14 cellular contexts compared by ENCODE assay signal in genomic region chr12:31361730-31362114, GRCh38. TPM values are rescaled to one million over a fixed set of nuclear protein-coding genes. Genes with fewer than 3 reads are reported as not detected.
DNase-seq lines count a peak whose midpoint lies in the region; ATAC-seq and TF ChIP-seq lines count a peak whose summit lies in the region.
"Had no signal": no experiment of that assay in that cellular context is flagged by ENCODE, and none has a peak within 500 bp of the region (broad histone marks: within the 10 kb centered on the region; RNA-seq: fewer than 3 reads in every experiment).

No MANE protein-coding gene starts in this region.

- H3K27me3 ChIP-seq in OCI-LY1 (ENCODE audit: insufficient read depth, low read length) (no peaks in the 10 kb centered on the region), iPS-18a (ENCODE audit: control insufficient read depth, insufficient read depth, low read length) (no peaks in the 10 kb centered on the region), neural progenitor cell (no peaks in the 10 kb centered on the region), trophoblast cell (ENCODE audit: insufficient read depth, low read length) (no peaks in the 10 kb centered on the region)
- H3K27me3 ChIP-seq: left lung, upper lobe of left lung had no signal

- TF ChIP-seq CTCF in HEK293 (tag by site-specific recombination; IDR thresholded peaks at IDR 0.05) (no peak), OCI-LY1 (IDR thresholded peaks at IDR 0.05; ENCODE audit: low read length) (no peak), neural progenitor cell (IDR thresholded peaks at IDR 0.05) (no peak)

- H3K18ac ChIP-seq in trophoblast cell (ENCODE audit: low read length), result no peak overlapping the region

- no peak overlapping the region for H2BK5ac ChIP-seq in trophoblast cell (ENCODE audit: low read depth, low read length, poor library complexity)

- H3K4ac ChIP-seq in trophoblast cell (ENCODE audit: low read depth, low read length), result no peak overlapping the region

- no peak overlapping the region for H3K14ac ChIP-seq in trophoblast cell (ENCODE audit: low read length)

- peak overlapping the region; percentile 81 for H3K4me3 Mint-ChIP-seq in neural progenitor cell

- H3K4me3 ChIP-seq in HEK293 (ENCODE audit: low read depth, low read length) (no peak overlapping the region), OCI-LY1 (ENCODE audit: low read depth, low read length, poor library complexity, severe bottlenecking) (no peak overlapping the region), iPS-18a (ENCODE audit: low read length) (peak overlapping the region; percentile 42), neural progenitor cell (peak overlapping the region; percentile 22), trophoblast cell (ENCODE audit: low read depth, low read length) (no peak overlapping the region)
- H3K4me3 ChIP-seq: left lung, upper lobe of left lung had no signal

- H3K4me1 ChIP-seq in HEK293 (ENCODE audit: control insufficient read depth, insufficient read depth, low read length) (peaks cover 6% of the 10 kb centered on the region; the same call in 1 of the 2 replicates), OCI-LY1 (ENCODE audit: insufficient read depth, low read length, severe bottlenecking) (peaks cover 27% of the 10 kb centered on the region), iPS-18a (ENCODE audit: control insufficient read depth, low read depth, low read length) (peaks cover 20% of the 10 kb centered on the region), neural progenitor cell (peaks cover 36% of the 10 kb centered on the region), trophoblast cell (ENCODE audit: control insufficient read depth in 1 of 2, insufficient read depth in 2 of 2, low read length in 2 of 2) (peaks cover 13 to 14% of the 10 kb centered on the region in 2 experiments)

- no peak overlapping the region for H2BK120ac ChIP-seq in trophoblast cell (ENCODE audit: insufficient read depth, low read length, poor library complexity)

- H3K27ac ChIP-seq in HEK293 (ENCODE audit: extremely low read depth, low read depth, low read length) (no peak overlapping the region), OCI-LY1 (ENCODE audit: low read depth, low read length, poor library complexity, severe bottlenecking) (peak overlapping the region; percentile 78), iPS-18a (ENCODE audit: low read length) (peak overlapping the region; percentile 86), neural progenitor cell (peak overlapping the region; percentile 89), trophoblast cell (ENCODE audit: low read depth, low read length) (no peak overlapping the region)
- H3K27ac ChIP-seq: left lung, upper lobe of left lung, VCaP had no signal

- H3K79me2 ChIP-seq in OCI-LY1 (ENCODE audit: insufficient read depth, low read length) (no peaks in the 10 kb centered on the region), neural progenitor cell (ENCODE audit: low read depth) (peaks cover 28% of the 10 kb centered on the region), trophoblast cell (ENCODE audit: control insufficient read depth, insufficient read depth, low read length, poor library complexity) (no peaks in the 10 kb centered on the region)

- H2AFZ ChIP-seq in OCI-LY1 (ENCODE audit: low read length), result no peak overlapping the region
- H2AFZ ChIP-seq in neural progenitor cell (replicated peaks), result peak overlapping the region; percentile 6
- H2AFZ ChIP-seq in trophoblast cell (ENCODE audit: insufficient read depth, low read length, poor library complexity), result no peak overlapping the region

- H4K91ac ChIP-seq in trophoblast cell (ENCODE audit: low read depth, low read length), result no peak overlapping the region

- no peaks in the 10 kb centered on the region for H3K36me3 ChIP-seq in HEK293 (ENCODE audit: control insufficient read depth in 2 of 2, insufficient read depth in 1 of 2, low read length in 2 of 2)
- no peaks in the 10 kb centered on the region for H3K36me3 ChIP-seq in OCI-LY1 (ENCODE audit: insufficient read depth, low read length)
- H3K36me3 ChIP-seq in iPS-18a (ENCODE audit: control insufficient read depth, low read depth, low read length), result no peaks in the 10 kb centered on the region
- no peaks in the 10 kb centered on the region for H3K36me3 ChIP-seq in neural progenitor cell
- no peaks in the 10 kb centered on the region for H3K36me3 ChIP-seq in trophoblast cell (ENCODE audit: control insufficient read depth in 1 of 2, insufficient read depth in 2 of 2, low read length in 2 of 2)
- H3K36me3 ChIP-seq: left lung, upper lobe of left lung had no signal

- H3K9ac ChIP-seq in OCI-LY1 (ENCODE audit: low read length) (no peak overlapping the region), iPS-18a (ENCODE audit: low read length) (peak overlapping the region; percentile 69), neural progenitor cell (no peak overlapping the region), trophoblast cell (ENCODE audit: low read length) (no peak overlapping the region)

- H3K27ac Mint-ChIP-seq in neural progenitor cell, result peak overlapping the region; percentile 99

- H4K20me1 ChIP-seq in OCI-LY1 (ENCODE audit: insufficient read depth, low read length) (no peaks in the 10 kb centered on the region), neural progenitor cell (ENCODE audit: low read depth) (no peaks in the 10 kb centered on the region)

- H3K4me2 ChIP-seq in OCI-LY1 (ENCODE audit: low read length), result peak overlapping the region; percentile 55; the same call in 1 of the 2 replicates
- peak overlapping the region; percentile 73 for H3K4me2 ChIP-seq in neural progenitor cell
- H3K4me2 ChIP-seq in trophoblast cell (ENCODE audit: low read length), result no peak overlapping the region

- no peaks in the 10 kb centered on the region for H3K9me3 Mint-ChIP-seq in neural progenitor cell
- H3K9me3 Mint-ChIP-seq: stimulated activated naive B cell treated with anti-CD40 and anti-IgM and Interleukin-4, amounts not matched to agents 10 μg/mL and 1 μg/mL and 100 μg/mL, for 72 hours had no signal

- H3F3A ChIP-seq in OCI-LY1 (ENCODE audit: insufficient read depth, low read length) (no peaks in the 10 kb centered on the region), neural progenitor cell (ENCODE audit: low read depth) (peaks cover 48% of the 10 kb centered on the region)

- H3K9me3 ChIP-seq in HEK293 (ENCODE audit: control insufficient read depth, insufficient read depth, low read depth, low read length), result no peaks in the 10 kb centered on the region
- H3K9me3 ChIP-seq in OCI-LY1 (ENCODE audit: low read length), result no peaks in the 10 kb centered on the region
- no peaks in the 10 kb centered on the region for H3K9me3 ChIP-seq in iPS-18a (ENCODE audit: control insufficient read depth, low read depth, low read length)
- no peaks in the 10 kb centered on the region for H3K9me3 ChIP-seq in neural progenitor cell (ENCODE audit: low read depth)
- H3K9me3 ChIP-seq in trophoblast cell (ENCODE audit: insufficient read depth, low read depth, low read length), result no peaks in the 10 kb centered on the region
- H3K9me3 ChIP-seq: left lung, upper lobe of left lung had no signal

- peaks cover 33% of the 10 kb centered on the region for H3K4me1 Mint-ChIP-seq in neural progenitor cell

- H3K27me3 Mint-ChIP-seq in neural progenitor cell (ENCODE audit: insufficient read depth, low read depth), result peaks cover 2% of the 10 kb centered on the region
- H3K27me3 Mint-ChIP-seq: stimulated activated naive B cell treated with anti-CD40 and anti-IgM and Interleukin-4, amounts not matched to agents 10 μg/mL and 1 μg/mL and 100 μg/mL, for 72 hours had no signal

- DNase-seq in neural progenitor cell (ENCODE audit: low spot score) (no peak), GDM1 (lab: John Stamatoyannopoulos, UW) (no peak), trophoblast cell (no peak)
- DNase-seq: amygdala; Kasumi-1; left lung; stimulated activated naive B cell treated with anti-CD40 and anti-IgM and Interleukin-4, amounts not matched to agents 10 μg/mL and 1 μg/mL and 100 μg/mL, for 72 hours; upper lobe of left lung had no signal

- H4K8ac ChIP-seq in trophoblast cell (ENCODE audit: low read depth, low read length), result no peak overlapping the region

- WGBS in trophoblast cell (ENCODE audit: extremely low coverage, insufficient coverage, insufficient read length), result no CpG with 5 or more reads among the region's 14 CpGs

- H4K12ac ChIP-seq in trophoblast cell (ENCODE audit: low read depth, low read length), result no peak overlapping the region

- H2BK12ac ChIP-seq in trophoblast cell (ENCODE audit: low read length), result no peak overlapping the region

- H3K36me3 Mint-ChIP-seq in neural progenitor cell, result no peaks in the 10 kb centered on the region
- H3K36me3 Mint-ChIP-seq: stimulated activated naive B cell treated with anti-CD40 and anti-IgM and Interleukin-4, amounts not matched to agents 10 μg/mL and 1 μg/mL and 100 μg/mL, for 72 hours had no signal

- POLR2A ChIA-PET in HEK293 (lab: Yijun Ruan, JAX), result interaction anchor here (0.9 kb wide), 1 partner anchor 9 kb away, joined by 3 read pairs; no protein-coding TSS in a partner anchor

- H3K79me1 ChIP-seq in trophoblast cell (ENCODE audit: low read length), result no peaks in the 10 kb centered on the region

- ATAC-seq in HG03045 (IDR thresholded peaks at IDR 0.05; ENCODE audit: unreplicated experiment) (no peak), GM19351 (IDR thresholded peaks at IDR 0.05; ENCODE audit: unreplicated experiment) (no peak)

- no peaks in the 10 kb centered on the region for H3K9me2 ChIP-seq in OCI-LY1 (ENCODE audit: low read depth, low read length)

- CTCF ChIA-PET in HEK293 (lab: Yijun Ruan, JAX), result interaction anchor here (2.6 kb wide), 1 partner anchor 90 kb away, joined by 9 read pairs; no protein-coding TSS in a partner anchor

- no peak overlapping the region for H3K23ac ChIP-seq in trophoblast cell (ENCODE audit: low read length)

- H2AK5ac ChIP-seq in trophoblast cell (ENCODE audit: low read length), result no peak overlapping the region

TF ChIP-seq in HEK293, 187 proteins besides CTCF, POLR2A, EP300 and RAD21:
- TF ChIP-seq SP2 (tag by site-specific recombination; IDR thresholded peaks at IDR 0.05) (no peak), KLF10 (tag by site-specific recombination; IDR thresholded peaks at IDR 0.05) (no peak), ZNF664 (tag by site-specific recombination; IDR thresholded peaks at IDR 0.05) (peak; percentile 97), ZNF140 (tag by site-specific recombination; IDR thresholded peaks at IDR 0.05) (no peak)

RNA-seq across cellular contexts. Expression of gene SINHCAF, which starts 35.8 kb away (rescaled TPM):
- 432 and 1,260 TPM in 2 replicates for total RNA-seq in neural progenitor cell (ENCODE audit: low replicate concordance)
- polyA plus RNA-seq in trophoblast cell (2013), result 103 and 108 TPM in 2 replicates

Comparison
In these comparisons a context has a peak if more than half of its experiments do, and no peak if none do; other contexts are left out.
1. H3K27ac ChIP-seq: peak in OCI-LY1 (single experiment), iPS-18a (single experiment) and neural progenitor cell (single experiment); none in HEK293 (single experiment) and trophoblast cell (single experiment).
2. H3K4me3 ChIP-seq: peak in iPS-18a (single experiment) and neural progenitor cell (single experiment); none in HEK293 (single experiment), OCI-LY1 (single experiment) and trophoblast cell (single experiment).